Comparison of ENCODE assay signal across 21 cellular contexts in the genomic region with DNA sequence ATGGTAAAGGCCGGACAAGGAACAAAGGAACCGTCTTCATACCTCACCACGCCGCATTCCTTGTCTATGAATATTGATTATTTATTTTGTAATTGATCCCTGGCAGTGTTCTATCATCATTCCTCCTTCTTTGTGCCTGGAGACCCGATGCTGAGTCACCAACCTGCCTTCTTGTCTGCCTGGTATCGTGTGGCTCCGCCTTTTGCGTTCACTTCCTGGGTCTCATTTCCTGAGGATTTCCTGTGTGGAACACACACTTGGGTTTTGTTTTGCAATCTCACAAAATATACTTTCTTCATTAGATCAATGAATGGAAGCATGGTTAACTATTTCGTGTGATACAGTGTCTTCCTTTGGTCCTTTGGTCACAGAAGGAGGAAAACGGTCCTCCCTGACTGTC.
A peak's percentile ranks its signal among the peaks of the same experiment; 100 is the strongest.
DNase-seq lines count a peak whose midpoint lies in the region; ATAC-seq, FAIRE-seq and TF ChIP-seq lines count a peak whose summit lies in the region.
"Had no signal": no experiment of that assay in that cellular context is flagged by ENCODE, and none has a peak within 500 bp of the region (broad histone marks: within the 10 kb centered on the region; RNA-seq: fewer than 3 reads in every experiment).

No MANE protein-coding gene starts in this region.

- peak overlapping the region; percentile 79 for H3K27ac Mint-ChIP-seq in activated CD8-positive, alpha-beta T cell treated with anti-CD3 and anti-CD28 coated beads, Interleukin-2, amount 10 ng/mL, durations not matched to agents 7 days and 5 days
- H3K27ac Mint-ChIP-seq in activated CD8-positive, alpha-beta T cell treated with anti-CD3 and anti-CD28 coated beads for 36 hours = no peak overlapping the region
- H3K27ac Mint-ChIP-seq in activated T-helper 2 cell treated with anti-CD3 and anti-CD28 coated beads, Interferon-gamma antibody, Interleukin-2, Interleukin-4, amounts not matched to agents 10 μg/mL and 5 μg/mL and 100 μg/mL, durations not matched to agents 14 hours and 24 hours and 36 hours = no peak overlapping the region
- H3K27ac Mint-ChIP-seq in natural killer cell treated with Interleukin-12 subunit alpha and Interleukin-12 subunit beta and Interleukin-15 and Interleukin-18, amount 100 ng/mL, for 72 hours = peak overlapping the region; percentile 62 to 95
- H3K27ac Mint-ChIP-seq: activated T-cell treated with anti-CD3 and anti-CD28 coated beads, Interleukin-2, amount 50 U/mL, for 24 hours; HFFc6; IgD-negative memory B cell had no signal

- CTCF ChIA-PET in activated CD8-positive, alpha-beta T cell treated with anti-CD3 and anti-CD28 coated beads, Interleukin-2, amount 10 ng/mL, durations not matched to agents 7 days and 5 days (lab: Charles Lee) = interaction anchor here (1.3 kb wide), 1 partner anchor 696 kb away, joined by 4 read pairs; no protein-coding TSS in a partner anchor
- CTCF ChIA-PET in activated CD8-positive, alpha-beta T cell treated with anti-CD3 and anti-CD28 coated beads for 36 hours (lab: Charles Lee) = interaction anchor here (1.2 kb wide), 1 partner anchor 11 kb away, joined by 4 read pairs; no protein-coding TSS in a partner anchor

- TF ChIP-seq POLR2A in NB4 (IDR thresholded peaks at IDR 0.05; ENCODE audit: extremely low read depth, insufficient read length) = no peak

- TF ChIP-seq CTCF in activated CD8-positive, alpha-beta T cell treated with anti-CD3 and anti-CD28 coated beads for 36 hours (IDR thresholded peaks at IDR 0.05) = no peak
- TF ChIP-seq CTCF in NB4 (IDR thresholded peaks at IDR 0.05; ENCODE audit: low read depth, low read length) = no peak

- DNase-seq in activated CD8-positive, alpha-beta T cell treated with anti-CD3 and anti-CD28 coated beads, Interleukin-2, amount 10 ng/mL, durations not matched to agents 7 days and 5 days = no peak
- DNase-seq in activated CD8-positive, alpha-beta T cell treated with anti-CD3 and anti-CD28 coated beads for 36 hours = no peak
- DNase-seq in NB4 (ENCODE audit: low read depth) = peak; percentile 62
- DNase-seq in activated T-helper 2 cell treated with anti-CD3 and anti-CD28 coated beads, Interferon-gamma antibody, Interleukin-2, Interleukin-4, amounts not matched to agents 10 μg/mL and 5 μg/mL and 100 μg/mL, durations not matched to agents 14 hours and 24 hours and 36 hours (ENCODE audit: low spot score) = no peak
- DNase-seq in natural killer cell treated with Interleukin-12 subunit alpha and Interleukin-12 subunit beta and Interleukin-15 and Interleukin-18, amount 100 ng/mL, for 72 hours (ENCODE audit: low spot score) = no peak
- DNase-seq in urothelium cell line (ENCODE audit: low spot score) = no peak
- DNase-seq: activated CD4-positive, alpha-beta T cell treated with anti-CD3 and anti-CD28 coated beads for 1 hour; AML-193; heart right ventricle; HFFc6; MM.1S; NCI-H1436; occipital lobe; upper lobe of right lung had no signal

- intact Hi-C loops in activated CD8-positive, alpha-beta T cell treated with anti-CD3 and anti-CD28 coated beads for 36 hours (cut with micrococcal nuclease) = loop anchor here (10.0 kb wide), 1 partner anchor 690 kb away; no protein-coding TSS in a partner anchor
- intact Hi-C loops in activated T-helper 2 cell treated with anti-CD3 and anti-CD28 coated beads, Interferon-gamma antibody, Interleukin-2, Interleukin-4, amounts not matched to agents 10 μg/mL and 5 μg/mL and 100 μg/mL, durations not matched to agents 14 hours and 24 hours and 36 hours (cut with micrococcal nuclease) = loop anchor here (10.0 kb wide), 1 partner anchor 690 kb away; no protein-coding TSS in a partner anchor

- H3K4me3 Mint-ChIP-seq in activated CD8-positive, alpha-beta T cell treated with anti-CD3 and anti-CD28 coated beads, Interleukin-2, amount 10 ng/mL, durations not matched to agents 7 days and 5 days = no peak overlapping the region
- H3K4me3 Mint-ChIP-seq in activated CD8-positive, alpha-beta T cell treated with anti-CD3 and anti-CD28 coated beads for 36 hours = no peak overlapping the region
- peak overlapping the region; percentile 17 for H3K4me3 Mint-ChIP-seq in activated T-helper 2 cell treated with anti-CD3 and anti-CD28 coated beads, Interferon-gamma antibody, Interleukin-2, Interleukin-4, amounts not matched to agents 10 μg/mL and 5 μg/mL and 100 μg/mL, durations not matched to agents 14 hours and 24 hours and 36 hours (ENCODE audit: low read depth)
- H3K4me3 Mint-ChIP-seq in natural killer cell treated with Interleukin-12 subunit alpha and Interleukin-12 subunit beta and Interleukin-15 and Interleukin-18, amount 100 ng/mL, for 72 hours = peak overlapping the region; percentile 71
- H3K4me3 Mint-ChIP-seq: activated T-cell treated with anti-CD3 and anti-CD28 coated beads, Interleukin-2, amount 50 U/mL, for 24 hours; HFFc6; IgD-negative memory B cell had no signal

- peaks cover 17% of the 10 kb centered on the region for H3K4me1 Mint-ChIP-seq in activated CD8-positive, alpha-beta T cell treated with anti-CD3 and anti-CD28 coated beads, Interleukin-2, amount 10 ng/mL, durations not matched to agents 7 days and 5 days (ENCODE audit: low read depth)
- H3K4me1 Mint-ChIP-seq in activated CD8-positive, alpha-beta T cell treated with anti-CD3 and anti-CD28 coated beads for 36 hours (ENCODE audit: low read depth) = peaks cover 16% of the 10 kb centered on the region
- peaks cover 18% of the 10 kb centered on the region for H3K4me1 Mint-ChIP-seq in activated T-helper 2 cell treated with anti-CD3 and anti-CD28 coated beads, Interferon-gamma antibody, Interleukin-2, Interleukin-4, amounts not matched to agents 10 μg/mL and 5 μg/mL and 100 μg/mL, durations not matched to agents 14 hours and 24 hours and 36 hours (ENCODE audit: low read depth)
- H3K4me1 Mint-ChIP-seq in natural killer cell treated with Interleukin-12 subunit alpha and Interleukin-12 subunit beta and Interleukin-15 and Interleukin-18, amount 100 ng/mL, for 72 hours (ENCODE audit: low read depth in 2 of 2) = peaks cover 33 to 41% of the 10 kb centered on the region in 2 donors

- peaks cover 12% of the 10 kb centered on the region for H3K36me3 Mint-ChIP-seq in activated CD8-positive, alpha-beta T cell treated with anti-CD3 and anti-CD28 coated beads, Interleukin-2, amount 10 ng/mL, durations not matched to agents 7 days and 5 days (ENCODE audit: low read depth)
- H3K36me3 Mint-ChIP-seq in activated CD8-positive, alpha-beta T cell treated with anti-CD3 and anti-CD28 coated beads for 36 hours (ENCODE audit: low read depth) = peaks cover 2% of the 10 kb centered on the region
- H3K36me3 Mint-ChIP-seq in activated T-helper 2 cell treated with anti-CD3 and anti-CD28 coated beads, Interferon-gamma antibody, Interleukin-2, Interleukin-4, amounts not matched to agents 10 μg/mL and 5 μg/mL and 100 μg/mL, durations not matched to agents 14 hours and 24 hours and 36 hours (ENCODE audit: low read depth) = no peaks in the 10 kb centered on the region
- peaks cover 16% of the 10 kb centered on the region for H3K36me3 Mint-ChIP-seq in natural killer cell treated with Interleukin-12 subunit alpha and Interleukin-12 subunit beta and Interleukin-15 and Interleukin-18, amount 100 ng/mL, for 72 hours
- H3K36me3 Mint-ChIP-seq: IgD-negative memory B cell had no signal

- POLR2A ChIA-PET in activated CD8-positive, alpha-beta T cell treated with anti-CD3 and anti-CD28 coated beads, Interleukin-2, amount 10 ng/mL, durations not matched to agents 7 days and 5 days (lab: Charles Lee) = no interaction called here
- POLR2A ChIA-PET in activated CD8-positive, alpha-beta T cell treated with anti-CD3 and anti-CD28 coated beads for 36 hours (lab: Charles Lee) = no interaction called here

- H3K27me3 Mint-ChIP-seq in activated CD8-positive, alpha-beta T cell treated with anti-CD3 and anti-CD28 coated beads, Interleukin-2, amount 10 ng/mL, durations not matched to agents 7 days and 5 days (ENCODE audit: low read depth) = no peaks in the 10 kb centered on the region
- H3K27me3 Mint-ChIP-seq in activated CD8-positive, alpha-beta T cell treated with anti-CD3 and anti-CD28 coated beads for 36 hours = no peaks in the 10 kb centered on the region
- no peaks in the 10 kb centered on the region for H3K27me3 Mint-ChIP-seq in activated T-helper 2 cell treated with anti-CD3 and anti-CD28 coated beads, Interferon-gamma antibody, Interleukin-2, Interleukin-4, amounts not matched to agents 10 μg/mL and 5 μg/mL and 100 μg/mL, durations not matched to agents 14 hours and 24 hours and 36 hours (ENCODE audit: low read depth)
- peaks cover 0 to 2% of the 10 kb centered on the region in 2 donors for H3K27me3 Mint-ChIP-seq in natural killer cell treated with Interleukin-12 subunit alpha and Interleukin-12 subunit beta and Interleukin-15 and Interleukin-18, amount 100 ng/mL, for 72 hours
- H3K27me3 Mint-ChIP-seq: activated T-cell treated with anti-CD3 and anti-CD28 coated beads, Interleukin-2, amount 50 U/mL, for 24 hours had no signal

- no peak for ATAC-seq in activated CD8-positive, alpha-beta T cell treated with anti-CD3 and anti-CD28 coated beads, Interleukin-2, amount 10 ng/mL, durations not matched to agents 7 days and 5 days
- ATAC-seq in activated CD8-positive, alpha-beta T cell treated with anti-CD3 and anti-CD28 coated beads for 36 hours = no peak
- peak; percentile 69 to 81 for ATAC-seq in natural killer cell treated with Interleukin-12 subunit alpha and Interleukin-12 subunit beta and Interleukin-15 and Interleukin-18, amount 100 ng/mL, for 72 hours
- ATAC-seq in HG02610 (IDR thresholded peaks at IDR 0.05; ENCODE audit: unreplicated experiment) (no peak), GM18861 (IDR thresholded peaks at IDR 0.05; ENCODE audit: unreplicated experiment) (no peak)

- no peak for FAIRE-seq in urothelium cell line (lab: Jason Lieb, UNC)
- FAIRE-seq: GM19239 had no signal

- peaks cover 15% of the 10 kb centered on the region for H3K9me3 Mint-ChIP-seq in activated CD8-positive, alpha-beta T cell treated with anti-CD3 and anti-CD28 coated beads, Interleukin-2, amount 10 ng/mL, durations not matched to agents 7 days and 5 days (ENCODE audit: insufficient read depth)
- peaks cover 14% of the 10 kb centered on the region for H3K9me3 Mint-ChIP-seq in activated CD8-positive, alpha-beta T cell treated with anti-CD3 and anti-CD28 coated beads for 36 hours
- peaks cover 11% of the 10 kb centered on the region for H3K9me3 Mint-ChIP-seq in activated T-helper 2 cell treated with anti-CD3 and anti-CD28 coated beads, Interferon-gamma antibody, Interleukin-2, Interleukin-4, amounts not matched to agents 10 μg/mL and 5 μg/mL and 100 μg/mL, durations not matched to agents 14 hours and 24 hours and 36 hours
- H3K9me3 Mint-ChIP-seq in natural killer cell treated with Interleukin-12 subunit alpha and Interleukin-12 subunit beta and Interleukin-15 and Interleukin-18, amount 100 ng/mL, for 72 hours = peaks cover 7% of the 10 kb centered on the region
- H3K9me3 Mint-ChIP-seq: IgD-negative memory B cell had no signal

- no peak overlapping the region for H3K4me3 ChIP-seq in NB4 (ENCODE audit: low read depth, low read length)
- H3K4me3 ChIP-seq: heart right ventricle, PC-9, skin epidermis, upper lobe of right lung had no signal

Comparison
In these comparisons a context has a peak if more than half of its experiments do, and no peak if none do; other contexts are left out.
1. H3K27ac Mint-ChIP-seq: peak in activated CD8-positive, alpha-beta T cell treated with anti-CD3 and anti-CD28 coated beads, Interleukin-2, amount 10 ng/mL, durations not matched to agents 7 days and 5 days (single experiment) and natural killer cell treated with Interleukin-12 subunit alpha and Interleukin-12 subunit beta and Interleukin-15 and Interleukin-18, amount 100 ng/mL, for 72 hours (2 of 2); none in activated CD8-positive, alpha-beta T cell treated with anti-CD3 and anti-CD28 coated beads for 36 hours (single experiment) and activated T-helper 2 cell treated with anti-CD3 and anti-CD28 coated beads, Interferon-gamma antibody, Interleukin-2, Interleukin-4, amounts not matched to agents 10 μg/mL and 5 μg/mL and 100 μg/mL, durations not matched to agents 14 hours and 24 hours and 36 hours (single experiment).
2. ATAC-seq: peak in natural killer cell treated with Interleukin-12 subunit alpha and Interleukin-12 subunit beta and Interleukin-15 and Interleukin-18, amount 100 ng/mL, for 72 hours (2 of 2); none in activated CD8-positive, alpha-beta T cell treated with anti-CD3 and anti-CD28 coated beads, Interleukin-2, amount 10 ng/mL, durations not matched to agents 7 days and 5 days (single experiment), activated CD8-positive, alpha-beta T cell treated with anti-CD3 and anti-CD28 coated beads for 36 hours (single experiment), HG02610 (single experiment) and GM18861 (single experiment).
3. H3K4me3 Mint-ChIP-seq: peak in activated T-helper 2 cell treated with anti-CD3 and anti-CD28 coated beads, Interferon-gamma antibody, Interleukin-2, Interleukin-4, amounts not matched to agents 10 μg/mL and 5 μg/mL and 100 μg/mL, durations not matched to agents 14 hours and 24 hours and 36 hours (single experiment) and natural killer cell treated with Interleukin-12 subunit alpha and Interleukin-12 subunit beta and Interleukin-15 and Interleukin-18, amount 100 ng/mL, for 72 hours (single experiment); none in activated CD8-positive, alpha-beta T cell treated with anti-CD3 and anti-CD28 coated beads, Interleukin-2, amount 10 ng/mL, durations not matched to agents 7 days and 5 days (single experiment) and activated CD8-positive, alpha-beta T cell treated with anti-CD3 and anti-CD28 coated beads for 36 hours (single experiment).